24 cellular contexts compared by ENCODE assay signal in genomic region chr2:236689981-236690380, GRCh38.
"Had no signal": no experiment of that assay in that cellular context is flagged by ENCODE, and none has a peak within 500 bp of the region (broad histone marks: within the 10 kb centered on the region; RNA-seq: fewer than 3 reads in every experiment).

No MANE protein-coding gene starts in this region.

- H3K4me3 ChIP-seq: adrenal gland, right atrium auricular region, testis, transverse colon had no signal

- ATAC-seq: effector memory CD8-positive, alpha-beta T cell; left colon; naive thymus-derived CD4-positive, alpha-beta T cell had no signal

- H3K79me2 ChIP-seq: parathyroid adenoma had no signal

- H3K9ac ChIP-seq: parathyroid adenoma had no signal

- H3K27me3 ChIP-seq: right atrium auricular region, testis, transverse colon had no signal

- H3K36me3 ChIP-seq: adrenal gland, right atrium auricular region, transverse colon had no signal

- H3K4me1 ChIP-seq: adrenal gland, parathyroid adenoma, transverse colon had no signal

- FAIRE-seq: kidney, urothelium cell line had no signal

- DNase-seq: activated CD4-positive, alpha-beta T cell treated with anti-CD3 and anti-CD28 coated beads for 4 hours; activated CD4-positive, alpha-beta T cell treated with anti-CD3 and anti-CD28 coated beads, Interleukin-2, amount 50 U/mL, for 4 hours; activated CD4-positive, CD25-positive, alpha-beta regulatory T cell; activated effector memory CD4-positive, alpha-beta T cell treated with Interleukin-2 at 50 U/mL for 16 hours; activated naive CD4-positive, alpha-beta T cell treated with Interleukin-2 at 50 U/mL for 16 hours; activated naive CD8-positive, alpha-beta T cell treated with anti-CD3 and anti-CD28 coated beads for 36 hours; adrenal gland; aorta; caudate nucleus; cortex of kidney; effector memory CD8-positive, alpha-beta T cell; hippocampal formation; kidney; left colon; midbrain; naive thymus-derived CD4-positive, alpha-beta T cell; stimulated activated CD4-positive, alpha-beta T cell treated with anti-CD3 and anti-CD28 coated beads, Interleukin-15, amount 100 ng/mL, for 24 hours; stimulated activated CD4-positive, alpha-beta T cell treated with anti-CD3 and anti-CD28 coated beads, Interleukin-2, amount 100 ng/mL, for 24 hours; stimulated activated naive CD4-positive, alpha-beta T cell; testis; transverse colon had no signal

- H2AFZ ChIP-seq: parathyroid adenoma had no signal

- H3K27ac ChIP-seq: adrenal gland, parathyroid adenoma, right atrium auricular region, testis, transverse colon had no signal

- H3K9me3 ChIP-seq: adrenal gland, right atrium auricular region, testis, transverse colon had no signal
